23 cellular contexts compared by ENCODE assay signal in the genomic region with DNA sequence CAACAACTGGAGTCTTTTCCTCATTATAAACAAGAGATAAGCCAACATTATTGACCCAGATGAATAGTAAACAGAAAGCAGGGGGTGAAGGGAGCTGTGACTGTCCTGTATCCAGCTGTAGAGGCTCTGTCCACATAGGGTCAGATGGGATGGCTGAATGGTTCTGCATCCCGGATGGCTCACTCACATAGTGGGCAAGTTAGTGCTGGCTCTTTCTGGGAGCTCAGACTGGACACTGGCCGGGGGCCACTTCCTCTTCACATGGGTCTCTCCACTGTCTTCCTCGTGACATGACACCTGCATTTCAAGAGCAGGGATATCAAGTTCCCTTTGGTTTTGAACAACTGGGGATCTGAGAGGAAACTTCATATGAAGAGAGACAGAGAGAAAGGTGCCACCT.
DNase-seq lines count a peak whose midpoint lies in the region; ATAC-seq, FAIRE-seq and TF ChIP-seq lines count a peak whose summit lies in the region.
"Had no signal": no experiment of that assay in that cellular context is flagged by ENCODE, and none has a peak within 500 bp of the region (broad histone marks: within the 10 kb centered on the region; RNA-seq: fewer than 3 reads in every experiment).

No MANE protein-coding gene starts in this region.

- H3K9me3 Mint-ChIP-seq in activated CD4-positive, alpha-beta T cell treated with anti-CD3 and anti-CD28 coated beads, Interleukin-2, amount 10 ng/mL, durations not matched to agents 24 days and 14 days, result no peaks in the 10 kb centered on the region

- no peak for TF ChIP-seq RAD21 in HepG2 (CRISPR knock-in tag; IDR thresholded peaks at IDR 0.05)

- 70% methylated on average over 2 of the region's 3 CpGs for WGBS in right lobe of liver (ENCODE audit: insufficient coverage, low coverage, low lambda C conversion rate, missing lambda C conversion rate)
- WGBS in HepG2 (ENCODE audit: low lambda C conversion rate), result 8% methylated on average over 3 of the region's 3 CpGs

- POLR2A ChIA-PET in HepG2 (lab: Yijun Ruan, JAX) (no interaction called here), A673 (lab: Charles Lee; ENCODE audit: low non-redundant PET) (no interaction called here)

- H3K36me3 ChIP-seq in right lobe of liver, result no peaks in the 10 kb centered on the region
- no peaks in the 10 kb centered on the region for H3K36me3 ChIP-seq in HepG2 (replicated peaks in 1 of 2; ENCODE audit: control insufficient read depth in 1 of 2, insufficient read depth in 2 of 2, low read length in 2 of 2)
- no peaks in the 10 kb centered on the region for H3K36me3 ChIP-seq in A673 (ENCODE audit: insufficient read depth, low read length, poor library complexity, severe bottlenecking)
- H3K36me3 ChIP-seq: BE2C had no signal

- no peaks in the 10 kb centered on the region for H3K27me3 Mint-ChIP-seq in activated CD4-positive, alpha-beta T cell treated with anti-CD3 and anti-CD28 coated beads, Interleukin-2, amount 10 ng/mL, durations not matched to agents 24 days and 14 days
- H3K27me3 Mint-ChIP-seq: CD4-positive, CD25-positive, alpha-beta regulatory T cell had no signal

- BruUV-seq in HepG2 (replicated peaks; lab: Mats Ljungman, UMichigan) (no TSS peak), A673 (replicated peaks; lab: Mats Ljungman, UMichigan) (no TSS peak)

- H3K4me1 Mint-ChIP-seq in activated CD4-positive, alpha-beta T cell treated with anti-CD3 and anti-CD28 coated beads, Interleukin-2, amount 10 ng/mL, durations not matched to agents 24 days and 14 days, result no peaks in the 10 kb centered on the region
- H3K4me1 Mint-ChIP-seq: CD4-positive, CD25-positive, alpha-beta regulatory T cell; CD8-positive, alpha-beta memory T cell had no signal

- no peak overlapping the region for H3K9ac ChIP-seq in HepG2 (ENCODE audit: insufficient read depth, low read depth, low read length)

- H3K36me3 Mint-ChIP-seq in activated CD4-positive, alpha-beta T cell treated with anti-CD3 and anti-CD28 coated beads, Interleukin-2, amount 10 ng/mL, durations not matched to agents 24 days and 14 days (ENCODE audit: low read depth), result no peaks in the 10 kb centered on the region
- H3K36me3 Mint-ChIP-seq: CD4-positive, CD25-positive, alpha-beta regulatory T cell; CD8-positive, alpha-beta memory T cell had no signal

- TF ChIP-seq POLR2A in right lobe of liver (IDR thresholded peaks at IDR 0.05) (no peak), HepG2 (IDR thresholded peaks at IDR 0.05; ENCODE audit: insufficient read depth in 1 of 2, low read depth in 2 of 2, low read length in 2 of 2) (no peak)

- ATAC-seq in right lobe of liver (peak in 3 of 4 donors; percentile 18 to 49 (median 34)), HepG2 (no peak)
- ATAC-seq: GM12878, HCT116 had no signal

- H3K27ac Mint-ChIP-seq in activated CD4-positive, alpha-beta T cell treated with anti-CD3 and anti-CD28 coated beads, Interleukin-2, amount 10 ng/mL, durations not matched to agents 24 days and 14 days, result no peak overlapping the region
- H3K27ac Mint-ChIP-seq: CD4-positive, CD25-positive, alpha-beta regulatory T cell; CD8-positive, alpha-beta memory T cell; HFFc6 had no signal

- H3K4me1 ChIP-seq in right lobe of liver (no peaks in the 10 kb centered on the region), HepG2 (ENCODE audit: insufficient read depth, low read length) (no peaks in the 10 kb centered on the region), A673 (ENCODE audit: insufficient read depth, low read length, poor library complexity, severe bottlenecking) (peaks cover 14% of the 10 kb centered on the region)
- H3K4me1 ChIP-seq: BE2C had no signal

- TF ChIP-seq EP300 in HepG2 (IDR thresholded peaks at IDR 0.05; ENCODE audit: low read depth in 2 of 2, low read length in 2 of 2) (no peak), HepG2 (CRISPR knock-in tag; IDR thresholded peaks at IDR 0.05; ENCODE audit: borderline replicate concordance) (no peak)

- TF ChIP-seq CTCF in right lobe of liver (IDR thresholded peaks at IDR 0.05), result no peak
- TF ChIP-seq CTCF in HepG2 (CRISPR knock-in tag; IDR thresholded peaks at IDR 0.05), result no peak
- no peak for TF ChIP-seq CTCF in A673 (conservative IDR thresholded peaks at IDR 0.05; ENCODE audit: low read depth, low read length)

- H3K4me2 ChIP-seq in HepG2 (ENCODE audit: low read depth, low read length), result no peak overlapping the region

- DNase-seq in activated CD4-positive, alpha-beta T cell treated with anti-CD3 and anti-CD28 coated beads, Interleukin-2, amount 10 ng/mL, durations not matched to agents 24 days and 14 days, result peak; percentile 22
- no peak for DNase-seq in activated CD4-positive, alpha-beta T cell treated with anti-CD3 and anti-CD28 coated beads, Interleukin-2, amount 50 U/mL, for 1 hour
- DNase-seq in right lobe of liver (no peak), HepG2 (ENCODE audit: low spot score) (no peak), islet precursor cell (peak; percentile 32), A673 (ENCODE audit: low spot score) (no peak)
- DNase-seq in activated naive CD4-positive, alpha-beta T cell treated with anti-CD3 and anti-CD28 coated beads, Interleukin-2, amount 50 U/mL, for 16 hours, result no peak
- DNase-seq: ACHN; BE2C; C1 segment of cervical spinal cord; CD4-positive, CD25-positive, alpha-beta regulatory T cell; CD8-positive, alpha-beta memory T cell; COR-L47; DMS 273 treated with DMSO at 0.1 percent for 48 hours; DMS53; DND-41; EL; GOT3; H7; HFFc6 had no signal

- H3K27me3 ChIP-seq in right lobe of liver, result no peaks in the 10 kb centered on the region
- no peaks in the 10 kb centered on the region for H3K27me3 ChIP-seq in HepG2 (ENCODE audit: control insufficient read depth in 1 of 2, insufficient read depth in 2 of 2, low read length in 2 of 2)
- H3K27me3 ChIP-seq in A673 (replicated peaks; ENCODE audit: insufficient read depth, low read depth, low read length, poor library complexity), result no peaks in the 10 kb centered on the region
- H3K27me3 ChIP-seq: BE2C had no signal

- FAIRE-seq in HepG2 (lab: Jason Lieb, UNC), result no peak
- FAIRE-seq: GM12878, HTR-8/SVneo had no signal

- H3K4me3 ChIP-seq in right lobe of liver (no peak overlapping the region), HepG2 (replicated peaks in 1 of 3; ENCODE audit: insufficient read depth in 1 of 3, low read depth in 2 of 3, low read length in 3 of 3) (no peak overlapping the region), A673 (ENCODE audit: low read depth, low read length, poor library complexity, severe bottlenecking) (no peak overlapping the region)
- H3K4me3 ChIP-seq: GM12878 had no signal

- no peak overlapping the region for H2AFZ ChIP-seq in HepG2 (ENCODE audit: low read length)

- H3K27ac ChIP-seq in right lobe of liver, result no peak overlapping the region
- no peak overlapping the region for H3K27ac ChIP-seq in HepG2 (ENCODE audit: extremely low read length, insufficient read depth, low read length)
- H3K27ac ChIP-seq in A673 (ENCODE audit: low read depth, low read length, poor library complexity, severe bottlenecking), result no peak overlapping the region

- in situ Hi-C loops in HepG2 (cut with HindIII; ENCODE audit: extremely low pct_ligation_motif_present, low pct_unique_long_range_greater_than_20kb), result no loop called here

- H3K9me3 ChIP-seq in right lobe of liver (no peaks in the 10 kb centered on the region), HepG2 (ENCODE audit: low read length) (no peaks in the 10 kb centered on the region), A673 (ENCODE audit: low read depth, low read length, poor library complexity, severe bottlenecking) (peaks cover 13% of the 10 kb centered on the region)
- H3K9me3 ChIP-seq: BE2C had no signal

- H4K20me1 ChIP-seq in HepG2 (ENCODE audit: insufficient read depth, low read length), result no peaks in the 10 kb centered on the region

- intact Hi-C loops in activated CD4-positive, alpha-beta T cell treated with anti-CD3 and anti-CD28 coated beads, Interleukin-2, amount 10 ng/mL, durations not matched to agents 24 days and 14 days (cut with micrococcal nuclease), result no loop called here
- intact Hi-C loops in right lobe of liver (cut with DNase I), result loop anchor here in 1 of 2 donors (10.0 kb wide), 1 partner anchor 193 kb away; no protein-coding TSS in a partner anchor
- intact Hi-C loops in HepG2 (cut with micrococcal nuclease; ENCODE audit: unreplicated experiment), result no loop called here
- intact Hi-C loops in A673 (cut with micrococcal nuclease; ENCODE audit: unreplicated experiment), result loop anchor here (10.0 kb wide), 2 partner anchors 363 to 377 kb away; no protein-coding TSS in a partner anchor

- H3K4me3 Mint-ChIP-seq in activated CD4-positive, alpha-beta T cell treated with anti-CD3 and anti-CD28 coated beads, Interleukin-2, amount 10 ng/mL, durations not matched to agents 24 days and 14 days, result no peak overlapping the region
- H3K4me3 Mint-ChIP-seq: CD4-positive, CD25-positive, alpha-beta regulatory T cell; CD8-positive, alpha-beta memory T cell; HFFc6 had no signal

- H3K79me2 ChIP-seq in HepG2 (ENCODE audit: insufficient read depth, low read length), result no peaks in the 10 kb centered on the region

- CTCF ChIA-PET in HepG2 (lab: Yijun Ruan, JAX; ENCODE audit: low intra/inter-chr PET ratio, low total read pairs), result no interaction called here
- CTCF ChIA-PET in A673 (lab: Charles Lee), result no interaction called here

TF ChIP-seq in HepG2, 621 proteins besides CTCF, POLR2A, EP300 and RAD21 (continues in another document):
- no peak for TF ChIP-seq ZKSCAN8 (CRISPR knock-in tag; IDR thresholded peaks at IDR 0.05; ENCODE audit: borderline replicate concordance)
- TF ChIP-seq SOX13 (IDR thresholded peaks at IDR 0.05), result no peak
- TF ChIP-seq SOX13 (CRISPR knock-in tag; conservative IDR thresholded peaks at IDR 0.05 in 1 of 2, IDR thresholded peaks at IDR 0.05 in 1 of 2), result no peak
- TF ChIP-seq GTF3A (CRISPR knock-in tag; conservative IDR thresholded peaks at IDR 0.05), result no peak

Comparison
In these comparisons a context has a peak if more than half of its experiments do, and no peak if none do; other contexts are left out.
1. DNase-seq: peak in activated CD4-positive, alpha-beta T cell treated with anti-CD3 and anti-CD28 coated beads, Interleukin-2, amount 10 ng/mL, durations not matched to agents 24 days and 14 days (single experiment) and islet precursor cell (single experiment); none in activated CD4-positive, alpha-beta T cell treated with anti-CD3 and anti-CD28 coated beads, Interleukin-2, amount 50 U/mL, for 1 hour (single experiment), right lobe of liver (0 of 3), HepG2 (single experiment), A673 (single experiment) and activated naive CD4-positive, alpha-beta T cell treated with anti-CD3 and anti-CD28 coated beads, Interleukin-2, amount 50 U/mL, for 16 hours (single experiment).